23 cellular contexts compared by ENCODE assay signal in the genomic region with DNA sequence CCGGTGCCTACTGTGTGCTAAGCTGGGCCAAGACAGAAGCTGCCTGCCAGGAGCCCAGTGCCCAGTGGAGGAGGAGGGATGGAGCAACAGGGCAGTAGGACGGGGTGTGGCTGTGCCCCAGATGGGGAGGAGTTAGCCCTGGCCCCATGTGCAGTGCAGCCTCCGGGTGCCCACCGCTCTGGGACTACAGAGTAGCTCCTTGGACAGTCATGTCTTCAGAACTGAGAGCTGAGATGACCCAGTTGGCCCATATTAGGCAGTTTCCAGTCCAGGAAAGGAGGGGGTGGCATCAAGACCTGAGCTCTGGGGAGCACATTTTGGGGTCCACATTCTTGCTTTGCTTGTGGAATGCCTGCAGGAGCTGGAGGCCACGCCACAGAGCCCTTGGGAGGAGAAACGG. TPM values are rescaled to one million over a fixed set of nuclear protein-coding genes. Genes with fewer than 3 reads are reported as not detected.
DNase-seq lines count a peak whose midpoint lies in the region; ATAC-seq and TF ChIP-seq lines count a peak whose summit lies in the region.
"Had no signal": no experiment of that assay in that cellular context is flagged by ENCODE, and none has a peak within 500 bp of the region (broad histone marks: within the 10 kb centered on the region; RNA-seq: fewer than 3 reads in every experiment).

No MANE protein-coding gene starts in this region.

- no peaks in the 10 kb centered on the region for H3K36me3 ChIP-seq in lower lobe of right lung
- H3K36me3 ChIP-seq in spleen = no peaks in the 10 kb centered on the region
- H3K36me3 ChIP-seq in mucosa of descending colon (ENCODE audit: low read depth) = no peaks in the 10 kb centered on the region
- H3K36me3 ChIP-seq: BLaER1 had no signal

- TF ChIP-seq CTCF in VCaP (conservative IDR thresholded peaks at IDR 0.05) = no peak
- no peak for TF ChIP-seq CTCF in lower lobe of right lung (IDR thresholded peaks at IDR 0.05)
- no peak for TF ChIP-seq CTCF in spleen (IDR thresholded peaks at IDR 0.05 in 8 of 11, conservative IDR thresholded peaks at IDR 0.05 in 3 of 11)
- no peak for TF ChIP-seq CTCF in mucosa of descending colon (IDR thresholded peaks at IDR 0.05)

- H3K9me3 ChIP-seq in lower lobe of right lung = no peaks in the 10 kb centered on the region
- no peaks in the 10 kb centered on the region for H3K9me3 ChIP-seq in spleen
- H3K9me3 ChIP-seq in mucosa of descending colon = no peaks in the 10 kb centered on the region
- H3K9me3 ChIP-seq: A549, BLaER1 had no signal

- H3K4me3 ChIP-seq in lower lobe of right lung (no peak overlapping the region), spleen (no peak overlapping the region), mucosa of descending colon (no peak overlapping the region)
- H3K4me3 ChIP-seq: A549, BLaER1, GM12878, GM23248, K562 had no signal

- no peak for TF ChIP-seq POLR2A in spleen (IDR thresholded peaks at IDR 0.05)

- ATAC-seq in lower lobe of right lung (no peak), mucosa of descending colon (no peak)
- ATAC-seq: A549, GM12878, K562, PC-3 had no signal

- WGBS in spleen, 5 donors = 72 to 88% (median 77%) methylated on average over 5 to 6 of the region's 6 CpGs

- H3K4me1 ChIP-seq in lower lobe of right lung (no peaks in the 10 kb centered on the region), spleen (peaks cover 0 to 38% (median 19%) of the 10 kb centered on the region in 6 donors), mucosa of descending colon (ENCODE audit: low read depth) (peaks cover 3% of the 10 kb centered on the region)
- H3K4me1 ChIP-seq: A549 had no signal

- intact Hi-C loops in lower lobe of right lung (cut with DNase I) (no loop called here), spleen (cut with DNase I; ENCODE audit: low total_unique reads) (no loop called here), mucosa of descending colon (cut with DNase I, micrococcal nuclease) (no loop called here)

- H3K27me3 ChIP-seq in lower lobe of right lung (ENCODE audit: low read depth) (peaks cover 25% of the 10 kb centered on the region), spleen (replicated peaks in 1 of 7) (peaks cover 0 to 67% (median 5%) of the 10 kb centered on the region in 7 donors)
- H3K27me3 ChIP-seq: BLaER1 had no signal

- DNase-seq in activated effector memory CD4-positive, alpha-beta T cell treated with anti-CD3 and anti-CD28 coated beads, Interleukin-2, amount 50 U/mL, for 16 hours = peak; percentile 43
- DNase-seq in activated effector memory CD4-positive, alpha-beta T cell treated with Interleukin-2 at 50 U/mL for 16 hours = no peak
- peak; percentile 35 for DNase-seq in lower lobe of right lung
- peak; percentile 51 for DNase-seq in spleen
- DNase-seq in NCI-H2107 treated with DMSO at 0.1 percent for 48 hours (lab: John Stamatoyannopoulos, UW; ENCODE audit: unreplicated experiment) = no peak
- no peak for DNase-seq in UCSD-AML1 (lab: John Stamatoyannopoulos, UW; ENCODE audit: unreplicated experiment)
- DNase-seq in mucosa of descending colon = no peak
- DNase-seq: CD8-positive, alpha-beta memory T cell; DMS53; EL; GM23248; NCI-H1105; NCI-H1694; NCI-H226; NCI-H524 treated with DMSO at 0.1 percent for 48 hours; PC-3; RPMI8226; SIG-M5 had no signal

- H3K27ac ChIP-seq in VCaP = peak overlapping the region; percentile 95; the same call in 1 of the 2 replicates
- no peak overlapping the region for H3K27ac ChIP-seq in lower lobe of right lung
- H3K27ac ChIP-seq in spleen = peak overlapping the region in 3 of 8 donors; percentile 36 to 71 (median 61)
- H3K27ac ChIP-seq: A549, BLaER1, GM23248 had no signal

RNA-seq across cellular contexts. Expression of a gene that starts 46.6 kb away (rescaled TPM):
- total RNA-seq in lower lobe of right lung (84.4 TPM), spleen (100 to 1,000 TPM in 3 of 7 donors, 10 to 100 TPM in 4; 33.1 to 209 (median 77.5) TPM), mucosa of descending colon (1 to 10 TPM in 2 of 3 donors, under 1 TPM in 1; 0.46 to 6.0 (median 3.3) TPM)
- 10 to 100 TPM in 2 of 3 donors, 1 to 10 TPM in 1; 5.2 to 30.0 (median 21.9) TPM for polyA plus RNA-seq in spleen
- total RNA-seq: GM23248, K562, PC-3 had no signal
- polyA plus RNA-seq: A549; CD8-positive, alpha-beta memory T cell; GM12878; GM23248; K562 had no signal

Comparison
In these comparisons a context has a peak if more than half of its experiments do, and no peak if none do; other contexts are left out.
1. DNase-seq: peak in activated effector memory CD4-positive, alpha-beta T cell treated with anti-CD3 and anti-CD28 coated beads, Interleukin-2, amount 50 U/mL, for 16 hours (single experiment), lower lobe of right lung (single experiment) and spleen (single experiment); none in activated effector memory CD4-positive, alpha-beta T cell treated with Interleukin-2 at 50 U/mL for 16 hours (single experiment), NCI-H2107 treated with DMSO at 0.1 percent for 48 hours (single experiment), UCSD-AML1 (single experiment) and mucosa of descending colon (0 of 3).
2. RNA of a gene that starts 46.6 kb away (total RNA-seq): 84.4 TPM in lower lobe of right lung (single experiment) and 33.1 to 209 TPM in spleen; 0.46 to 6.0 TPM in mucosa of descending colon; every median in the first group is over 4 times any median in the second.